10 cellular contexts compared by ENCODE assay signal in the genomic region with DNA sequence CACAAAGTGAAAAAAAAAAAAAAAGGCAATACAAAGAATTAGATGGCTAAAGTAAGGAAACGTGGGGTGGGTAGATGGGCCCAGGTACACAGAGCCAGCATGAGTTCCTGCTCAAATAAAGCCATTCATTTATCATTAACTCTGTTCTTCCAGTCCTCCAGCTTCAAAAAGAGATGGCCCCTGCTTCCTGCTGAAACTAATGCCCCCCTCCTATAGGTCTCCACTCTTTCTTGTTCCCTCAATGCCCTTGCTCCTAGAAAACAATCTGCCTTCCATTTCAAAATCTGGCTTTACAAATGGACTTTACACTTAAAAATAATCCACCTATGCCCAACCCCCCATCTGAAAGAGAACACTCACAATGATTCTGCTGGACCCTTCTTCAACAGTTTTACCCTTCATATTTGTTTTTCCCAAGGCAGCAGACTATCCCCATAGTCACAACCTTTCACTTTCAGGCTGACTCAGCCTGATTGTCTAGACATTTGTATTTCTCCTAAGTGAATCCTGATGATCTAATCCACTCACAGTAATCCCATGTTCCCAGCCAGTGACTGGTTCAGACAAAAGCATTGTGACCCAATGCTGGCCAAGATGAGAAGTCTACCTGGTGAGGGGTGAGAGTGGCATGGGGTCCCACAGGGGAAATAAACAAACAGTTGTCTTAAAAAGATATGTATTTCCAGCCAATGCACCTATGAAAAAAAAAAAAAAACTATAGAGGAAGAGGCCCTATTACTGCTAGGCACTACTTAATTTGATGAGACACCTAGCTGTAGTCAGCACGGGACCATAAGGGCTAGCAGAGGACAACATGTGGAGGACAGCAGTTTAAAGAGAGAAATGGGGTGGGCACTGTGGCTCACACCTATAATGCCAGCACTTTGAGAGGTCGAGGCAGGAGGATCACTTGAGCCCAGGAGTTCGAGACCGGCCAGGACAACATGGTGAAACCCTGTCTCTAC.
A peak's percentile ranks its signal among the peaks of the same experiment; 100 is the strongest.
DNase-seq lines count a peak whose midpoint lies in the region; FAIRE-seq and TF ChIP-seq lines count a peak whose summit lies in the region.
"Had no signal": no experiment of that assay in that cellular context is flagged by ENCODE, and none has a peak within 500 bp of the region (broad histone marks: within the 10 kb centered on the region; RNA-seq: fewer than 3 reads in every experiment).

No MANE protein-coding gene starts in this region.

- H3K36me3 Mint-ChIP-seq in progenitor cell of endocrine pancreas (ENCODE audit: insufficient read depth), result peaks cover 42% of the 10 kb centered on the region

- H3K9me3 Mint-ChIP-seq in progenitor cell of endocrine pancreas (ENCODE audit: low read depth), result no peaks in the 10 kb centered on the region

- no peak overlapping the region for H3K4me3 Mint-ChIP-seq in progenitor cell of endocrine pancreas (ENCODE audit: low read depth)

- peaks cover 26% of the 10 kb centered on the region for H3K4me1 Mint-ChIP-seq in progenitor cell of endocrine pancreas (ENCODE audit: low read depth)

- peak; percentile 92 for FAIRE-seq in RCC 7860 (lab: Jason Lieb, UNC)

- no peaks in the 10 kb centered on the region for H3K27me3 Mint-ChIP-seq in progenitor cell of endocrine pancreas

- DNase-seq in DMS53 (lab: John Stamatoyannopoulos, UW), result peak; percentile 64
- DNase-seq in DMS53 treated with DMSO at 0.1 percent for 48 hours (lab: John Stamatoyannopoulos, UW; ENCODE audit: unreplicated experiment), result no peak
- DNase-seq in RCC 7860 (ENCODE audit: low spot score), result peak; percentile 94
- DNase-seq in fibroblast of gingiva (ENCODE audit: low read depth), result peak; percentile 3
- DNase-seq in progenitor cell of endocrine pancreas (ENCODE audit: low spot score, unreplicated experiment), result no peak
- DNase-seq in NCI-H1694 (lab: John Stamatoyannopoulos, UW), result no peak
- no peak for DNase-seq in C1 segment of cervical spinal cord (lab: John Stamatoyannopoulos, UW)
- no peak for DNase-seq in SIG-M5 treated with dmso at 0.1 percent for 504 hours (lab: John Stamatoyannopoulos, UW; ENCODE audit: unreplicated experiment)
- DNase-seq: NCI-H446, occipital lobe had no signal

- TF ChIP-seq CTCF in progenitor cell of endocrine pancreas (IDR thresholded peaks at IDR 0.05; ENCODE audit: unreplicated experiment), result no peak

- peak overlapping the region; percentile 80 for H3K27ac Mint-ChIP-seq in progenitor cell of endocrine pancreas

Comparison
In these comparisons a context has a peak if more than half of its experiments do, and no peak if none do; other contexts are left out.
1. DNase-seq: peak in DMS53 (single experiment), RCC 7860 (single experiment) and fibroblast of gingiva (single experiment); none in DMS53 treated with DMSO at 0.1 percent for 48 hours (single experiment), progenitor cell of endocrine pancreas (single experiment), NCI-H1694 (single experiment), C1 segment of cervical spinal cord (0 of 14) and SIG-M5 treated with dmso at 0.1 percent for 504 hours (single experiment).